Comparison of ENCODE assay signal across 8 cellular contexts in genomic region chr20:21235713-21236445, GRCh38.
A peak's percentile ranks its signal among the peaks of the same experiment; 100 is the strongest.
DNase-seq lines count a peak whose midpoint lies in the region; TF ChIP-seq lines count a peak whose summit lies in the region.

No MANE protein-coding gene starts in this region.

- peak overlapping the region; percentile 74 for H2AFZ ChIP-seq in neuronal stem cell (ENCODE audit: low read length)

- no peak overlapping the region for H3K9ac ChIP-seq in neuronal stem cell (ENCODE audit: low read depth, low read length, poor library complexity)

- peak overlapping the region; percentile 47 for H3K4me2 ChIP-seq in neuronal stem cell (ENCODE audit: insufficient read depth, low read length, poor library complexity, severe bottlenecking)

- no peak overlapping the region for H3K23ac ChIP-seq in neuronal stem cell (ENCODE audit: low read depth, low read length, poor library complexity)

- H2BK15ac ChIP-seq in neuronal stem cell (ENCODE audit: low read length), result no peak overlapping the region

- H4K91ac ChIP-seq in neuronal stem cell (ENCODE audit: low read depth, low read length, poor library complexity), result no peak overlapping the region

- no peak overlapping the region for H2BK12ac ChIP-seq in neuronal stem cell (ENCODE audit: low read length)

- H2BK5ac ChIP-seq in neuronal stem cell (ENCODE audit: low read length), result no peak overlapping the region

- H3K36me3 ChIP-seq in neuronal stem cell (replicated peaks in 1 of 2; ENCODE audit: control insufficient read depth in 2 of 2, insufficient read depth in 2 of 2, low read length in 2 of 2), result no peaks in the 10 kb centered on the region

- no CpG with 5 or more reads among the region's 11 CpGs for WGBS in neuronal stem cell (ENCODE audit: extremely low coverage in 2 of 2, insufficient read length in 2 of 2, insufficient replicate concordance in 1 of 2), 2 donors

- no peak overlapping the region for H2AK5ac ChIP-seq in neuronal stem cell (ENCODE audit: low read depth, low read length)

- H3K27me3 ChIP-seq in neuronal stem cell (ENCODE audit: control insufficient read depth in 3 of 3, insufficient read depth in 3 of 3, low read depth in 1 of 3, low read length in 3 of 3), result peaks cover 0 to 3% (median 0%) of the 10 kb centered on the region in 3 experiments

- H3K4me1 ChIP-seq in neuronal stem cell (ENCODE audit: control insufficient read depth in 2 of 2, insufficient read depth in 1 of 2, low read depth in 1 of 2, low read length in 2 of 2), result peaks cover 23 to 33% of the 10 kb centered on the region in 2 donors

- no peak overlapping the region for H3K18ac ChIP-seq in neuronal stem cell (ENCODE audit: low read length)

- H4K8ac ChIP-seq in neuronal stem cell (ENCODE audit: low read depth, low read length), result no peak overlapping the region

- H3K9me3 ChIP-seq in neuronal stem cell (replicated peaks in 1 of 2; ENCODE audit: control insufficient read depth in 2 of 2, insufficient read depth in 1 of 2, low read depth in 1 of 2, low read length in 2 of 2), result no peaks in the 10 kb centered on the region

- H2BK120ac ChIP-seq in neuronal stem cell (ENCODE audit: low read depth, low read length), result no peak overlapping the region

- no peaks in the 10 kb centered on the region for H3K79me1 ChIP-seq in neuronal stem cell (ENCODE audit: low read depth, low read length)

- no peak overlapping the region for H3K14ac ChIP-seq in neuronal stem cell (ENCODE audit: low read length)

- H3K27ac ChIP-seq in neuronal stem cell (replicated peaks; ENCODE audit: low read length) (peak overlapping the region; percentile 45), temporal lobe (ENCODE audit: low read depth, low read length) (peak overlapping the region; percentile 94)

- H3K4me3 ChIP-seq in LNCaP clone FGC (ENCODE audit: low read depth, low read length) (no peak overlapping the region), fibroblast of the aortic adventitia (ENCODE audit: low read depth, low read length) (no peak overlapping the region), neuronal stem cell (ENCODE audit: low read length in 2 of 2) (no peak overlapping the region)

- no peak overlapping the region for H3K4ac ChIP-seq in neuronal stem cell (ENCODE audit: low read length)

- DNase-seq in activated gamma-delta T cell treated with Interleukin-2 at 50 U/mL for 16 hours (peak; percentile 53), activated gamma-delta T cell (lab: John Stamatoyannopoulos, UW) (no peak), LNCaP clone FGC (ENCODE audit: low read depth) (peak; percentile 46), RPMI8226 (peak; percentile 64), fibroblast of the aortic adventitia (ENCODE audit: low read depth) (peak; percentile 82), neuronal stem cell (ENCODE audit: low spot score) (peak; percentile 71)
- DNase-seq in activated T-helper 1 cell treated with anti-CD3 and anti-CD28 coated beads, Interleukin-2, amount 50 U/mL, for 16 hours (ENCODE audit: low read depth in 1 of 2, low spot score in 1 of 2), result peak; percentile 23 to 24

- TF ChIP-seq CTCF in LNCaP clone FGC (IDR thresholded peaks at IDR 0.05; ENCODE audit: control insufficient read depth, extremely low read depth, insufficient read depth) (peak; percentile 97), fibroblast of the aortic adventitia (IDR thresholded peaks at IDR 0.05; ENCODE audit: insufficient read depth, low read length) (peak; percentile 92)
